ENCODE assay signal across 8 cellular contexts in the genomic region with DNA sequence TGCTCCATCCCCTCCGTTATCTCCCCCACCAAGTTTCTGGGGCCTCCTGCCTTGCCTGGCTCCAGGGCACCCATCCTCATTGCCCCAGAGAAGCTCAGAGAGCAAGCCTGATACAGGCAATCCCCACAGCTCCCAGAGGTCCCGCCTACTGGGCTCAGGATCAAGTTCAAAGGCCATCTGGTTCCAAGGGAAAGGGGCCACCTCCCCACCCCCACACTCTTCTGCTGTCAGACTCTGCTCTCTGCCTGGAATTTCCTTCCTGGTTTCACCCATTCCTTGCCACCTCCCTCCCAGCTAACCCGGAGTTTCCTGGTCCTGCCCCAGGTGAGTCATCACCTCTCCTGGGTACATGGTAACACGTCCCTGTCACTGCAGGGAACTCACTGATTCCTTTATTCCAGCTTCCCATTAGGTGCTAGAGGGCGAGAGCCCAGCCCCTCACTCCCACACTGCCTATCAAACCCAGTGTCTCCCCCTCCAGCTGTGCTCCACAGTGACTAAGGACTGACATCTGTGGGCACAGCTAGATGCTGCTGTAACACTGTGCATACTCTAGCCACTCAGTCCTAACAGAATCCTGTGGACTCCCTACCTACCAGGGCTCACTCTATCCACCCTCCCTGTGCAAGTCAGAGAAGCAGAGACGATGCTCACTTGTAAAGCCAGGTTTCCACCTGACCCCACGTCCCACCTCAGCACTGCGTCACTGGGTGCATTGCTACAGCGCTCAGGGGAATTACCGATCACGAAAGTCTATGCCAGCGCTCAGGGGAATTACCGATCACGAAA. TPM values are rescaled to one million over a fixed set of nuclear protein-coding genes. Genes with fewer than 3 reads are reported as not detected.
DNase-seq lines count a peak whose midpoint lies in the region; FAIRE-seq and TF ChIP-seq lines count a peak whose summit lies in the region.

No MANE protein-coding gene starts in this region.

- peak overlapping the region; percentile 39 for H3K27ac Mint-ChIP-seq in activated CD4-positive, alpha-beta T cell treated with anti-CD3 and anti-CD28 coated beads, Interleukin-2, amount 10 ng/mL, durations not matched to agents 24 days and 14 days
- H3K27ac Mint-ChIP-seq in progenitor cell of endocrine pancreas, result peak overlapping the region; percentile 55

- no peaks in the 10 kb centered on the region for H3K9me3 Mint-ChIP-seq in activated CD4-positive, alpha-beta T cell treated with anti-CD3 and anti-CD28 coated beads, Interleukin-2, amount 10 ng/mL, durations not matched to agents 24 days and 14 days
- no peaks in the 10 kb centered on the region for H3K9me3 Mint-ChIP-seq in progenitor cell of endocrine pancreas (ENCODE audit: low read depth)

- intact Hi-C loops in activated CD4-positive, alpha-beta T cell treated with anti-CD3 and anti-CD28 coated beads, Interleukin-2, amount 10 ng/mL, durations not matched to agents 24 days and 14 days (cut with micrococcal nuclease), result no loop called here

- TF ChIP-seq CTCF in bronchial epithelial cell (IDR thresholded peaks at IDR 0.05; ENCODE audit: insufficient read depth, low read length, severe bottlenecking), result no peak
- TF ChIP-seq CTCF in progenitor cell of endocrine pancreas (IDR thresholded peaks at IDR 0.05; ENCODE audit: unreplicated experiment), result no peak

- no peaks in the 10 kb centered on the region for H3K27me3 ChIP-seq in bronchial epithelial cell (ENCODE audit: control insufficient read depth, insufficient read depth, low read length)

- peaks cover 5% of the 10 kb centered on the region for H3K27me3 Mint-ChIP-seq in activated CD4-positive, alpha-beta T cell treated with anti-CD3 and anti-CD28 coated beads, Interleukin-2, amount 10 ng/mL, durations not matched to agents 24 days and 14 days
- H3K27me3 Mint-ChIP-seq in progenitor cell of endocrine pancreas, result no peaks in the 10 kb centered on the region

- H3K36me3 Mint-ChIP-seq in activated CD4-positive, alpha-beta T cell treated with anti-CD3 and anti-CD28 coated beads, Interleukin-2, amount 10 ng/mL, durations not matched to agents 24 days and 14 days (ENCODE audit: low read depth), result no peaks in the 10 kb centered on the region
- no peaks in the 10 kb centered on the region for H3K36me3 Mint-ChIP-seq in progenitor cell of endocrine pancreas (ENCODE audit: insufficient read depth)

- no peak for DNase-seq in activated CD4-positive, alpha-beta T cell treated with anti-CD3 and anti-CD28 coated beads, Interleukin-2, amount 10 ng/mL, durations not matched to agents 24 days and 14 days
- DNase-seq in activated CD4-positive, alpha-beta T cell treated with anti-CD3 and anti-CD28 coated beads, Interleukin-2, amount 50 U/mL, for 4 hours, result no peak
- peak; percentile 92 for DNase-seq in HPDE6-E6E7 (ENCODE audit: extremely low spot score)
- peak; percentile 89 for DNase-seq in bronchial epithelial cell (ENCODE audit: low read depth)
- no peak for DNase-seq in progenitor cell of endocrine pancreas (ENCODE audit: low spot score, unreplicated experiment)
- DNase-seq in Ammon's horn (ENCODE audit: low spot score), result no peak
- DNase-seq in activated CD4-positive, alpha-beta T cell treated with anti-CD3 and anti-CD28 coated beads, Interleukin-2, amount 50 U/mL, for 48 hours, result no peak
- no peak for DNase-seq in T-helper 9 cell

- no peak for FAIRE-seq in bronchial epithelial cell (lab: Jason Lieb, UNC)

- H3K4me3 Mint-ChIP-seq in activated CD4-positive, alpha-beta T cell treated with anti-CD3 and anti-CD28 coated beads, Interleukin-2, amount 10 ng/mL, durations not matched to agents 24 days and 14 days, result no peak overlapping the region
- H3K4me3 Mint-ChIP-seq in progenitor cell of endocrine pancreas (ENCODE audit: low read depth), result no peak overlapping the region

- H3K36me3 ChIP-seq in bronchial epithelial cell (ENCODE audit: control insufficient read depth, insufficient read depth, low read length), result no peaks in the 10 kb centered on the region

- no peak overlapping the region for H3K4me3 ChIP-seq in bronchial epithelial cell (ENCODE audit: low read depth, low read length)

- H3K4me1 Mint-ChIP-seq in activated CD4-positive, alpha-beta T cell treated with anti-CD3 and anti-CD28 coated beads, Interleukin-2, amount 10 ng/mL, durations not matched to agents 24 days and 14 days, result peaks cover 5% of the 10 kb centered on the region
- peaks cover 9% of the 10 kb centered on the region for H3K4me1 Mint-ChIP-seq in progenitor cell of endocrine pancreas (ENCODE audit: low read depth)

RNA-seq across cellular contexts. Expression of a gene that starts 21.8 kb away (rescaled TPM):
- not detected in 2 replicates for total RNA-seq in activated CD4-positive, alpha-beta T cell treated with anti-CD3 and anti-CD28 coated beads, Interleukin-2, amount 10 ng/mL, durations not matched to agents 24 days and 14 days
- total RNA-seq in bronchial epithelial cell (under 0.01 and 0.38 TPM in 2 replicates), progenitor cell of endocrine pancreas (4.4 and 7.1 TPM in 2 replicates)

RNA-seq across cellular contexts. Expression of a gene that starts 39.4 kb away (rescaled TPM):
- 19.5 and 23.0 TPM in 2 replicates for total RNA-seq in activated CD4-positive, alpha-beta T cell treated with anti-CD3 and anti-CD28 coated beads, Interleukin-2, amount 10 ng/mL, durations not matched to agents 24 days and 14 days
- total RNA-seq in bronchial epithelial cell (7.1 and 15.1 TPM in 2 replicates), progenitor cell of endocrine pancreas (58.4 and 60.2 TPM in 2 replicates)

Comparison
In these comparisons a context has a peak if more than half of its experiments do, and no peak if none do; other contexts are left out.
1. DNase-seq: peak in HPDE6-E6E7 (single experiment) and bronchial epithelial cell (single experiment); none in activated CD4-positive, alpha-beta T cell treated with anti-CD3 and anti-CD28 coated beads, Interleukin-2, amount 10 ng/mL, durations not matched to agents 24 days and 14 days (single experiment), activated CD4-positive, alpha-beta T cell treated with anti-CD3 and anti-CD28 coated beads, Interleukin-2, amount 50 U/mL, for 4 hours (0 of 2), progenitor cell of endocrine pancreas (single experiment), Ammon's horn (single experiment), activated CD4-positive, alpha-beta T cell treated with anti-CD3 and anti-CD28 coated beads, Interleukin-2, amount 50 U/mL, for 48 hours (0 of 2) and T-helper 9 cell (single experiment).